1 cellular context compared by ENCODE assay signal in the genomic region with DNA sequence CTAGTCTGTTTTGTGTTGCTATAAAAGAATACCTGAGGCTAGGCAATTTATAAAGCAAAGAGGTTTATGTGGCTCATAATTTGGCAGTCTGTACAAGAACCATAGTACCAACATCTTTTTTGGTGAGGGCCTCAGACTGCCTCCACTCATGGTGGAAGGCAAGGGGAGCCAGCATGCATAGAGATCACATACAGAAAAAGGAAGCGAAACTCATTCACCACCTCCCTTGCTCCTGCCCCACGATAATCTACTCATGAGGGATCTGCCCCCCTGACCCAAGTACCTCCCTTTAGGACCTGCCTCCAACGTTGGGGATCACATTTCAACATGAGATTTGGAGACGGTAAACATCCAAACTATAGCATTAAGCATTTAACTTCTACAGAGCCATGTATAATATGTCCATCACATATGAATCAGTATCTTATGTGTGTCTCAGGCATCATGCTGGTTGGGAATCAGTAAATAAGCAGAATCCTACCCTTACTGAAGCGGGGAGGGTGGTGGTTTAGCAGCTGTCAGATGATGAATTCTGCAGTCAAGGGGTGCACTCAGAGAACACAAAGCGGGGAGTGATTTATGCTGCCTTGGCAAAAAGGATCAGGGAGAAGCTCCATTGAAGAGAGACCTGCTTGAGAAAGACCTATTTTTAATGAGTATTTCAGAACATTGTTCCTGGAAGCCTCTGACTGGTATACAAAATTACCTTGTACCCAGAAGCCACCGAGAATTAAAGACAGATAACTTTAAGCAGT.
TF ChIP-seq lines count a peak whose summit lies in the region.

No MANE protein-coding gene starts in this region.

TF ChIP-seq in IMR-90, 13 proteins besides CTCF, POLR2A, EP300 and RAD21:
- peak; percentile 30; the same call in 1 of the 2 replicates for TF ChIP-seq MAFK (IDR thresholded peaks at IDR 0.05; ENCODE audit: low read depth, low read length)
- TF ChIP-seq, protein P1, sequence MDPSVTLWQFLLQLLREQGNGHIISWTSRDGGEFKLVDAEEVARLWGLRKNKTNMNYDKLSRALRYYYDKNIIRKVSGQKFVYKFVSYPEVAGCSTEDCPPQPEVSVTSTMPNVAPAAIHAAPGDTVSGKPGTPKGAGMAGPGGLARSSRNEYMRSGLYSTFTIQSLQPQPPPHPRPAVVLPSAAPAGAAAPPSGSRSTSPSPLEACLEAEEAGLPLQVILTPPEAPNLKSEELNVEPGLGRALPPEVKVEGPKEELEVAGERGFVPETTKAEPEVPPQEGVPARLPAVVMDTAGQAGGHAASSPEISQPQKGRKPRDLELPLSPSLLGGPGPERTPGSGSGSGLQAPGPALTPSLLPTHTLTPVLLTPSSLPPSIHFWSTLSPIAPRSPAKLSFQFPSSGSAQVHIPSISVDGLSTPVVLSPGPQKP (IDR thresholded peaks at IDR 0.05; ENCODE audit: borderline replicate concordance, low read depth, low read length): no peak
